ENCODE assay signal across 27 cellular contexts in genomic region chr5:110973510-110973909, GRCh38.
"Had no signal": no experiment of that assay in that cellular context is flagged by ENCODE, and none has a peak within 500 bp of the region (broad histone marks: within the 10 kb centered on the region; RNA-seq: fewer than 3 reads in every experiment).

No MANE protein-coding gene starts in this region.

- H3K9me3 ChIP-seq: ascending aorta, colonic mucosa, esophagus muscularis mucosa, gastrocnemius medialis, lower lobe of right lung, transverse colon had no signal

- H3K27ac Mint-ChIP-seq: activated CD4-positive, alpha-beta memory T cell treated with anti-CD3 and anti-CD28 coated beads for 36 hours; effector memory CD8-positive, alpha-beta T cell; naive thymus-derived CD8-positive, alpha-beta T cell; progenitor cell of endocrine pancreas; stimulated activated naive B cell treated with anti-CD40 and anti-IgM and Interleukin-4, amounts not matched to agents 10 μg/mL and 1 μg/mL and 100 μg/mL, for 72 hours; T-helper 17 cell had no signal

- ATAC-seq: effector memory CD8-positive, alpha-beta T cell; gastrocnemius medialis; left lobe of liver; lower lobe of right lung; naive thymus-derived CD8-positive, alpha-beta T cell; stimulated activated naive B cell treated with anti-CD40 and anti-IgM and Interleukin-4, amounts not matched to agents 10 μg/mL and 1 μg/mL and 100 μg/mL, for 72 hours; T-helper 17 cell had no signal

- H3K27me3 Mint-ChIP-seq: progenitor cell of endocrine pancreas; stimulated activated naive B cell treated with anti-CD40 and anti-IgM and Interleukin-4, amounts not matched to agents 10 μg/mL and 1 μg/mL and 100 μg/mL, for 72 hours had no signal

- H3K4me3 ChIP-seq: ascending aorta, colonic mucosa, dorsolateral prefrontal cortex, esophagus muscularis mucosa, gastrocnemius medialis, lower lobe of right lung, sigmoid colon, smooth muscle cell, transverse colon had no signal

- H3K4me1 ChIP-seq: ascending aorta, colonic mucosa, gastrocnemius medialis, lower lobe of right lung, transverse colon had no signal

- H3K27me3 ChIP-seq: ascending aorta, brain microvascular endothelial cell, colonic mucosa, esophagus muscularis mucosa, gastrocnemius medialis, sigmoid colon, transverse colon had no signal

- H3K9me3 Mint-ChIP-seq: activated CD4-positive, alpha-beta memory T cell treated with anti-CD3 and anti-CD28 coated beads for 36 hours had no signal

- H3K36me3 ChIP-seq: ascending aorta, brain microvascular endothelial cell, colonic mucosa, esophagus muscularis mucosa, gastrocnemius medialis, lower lobe of right lung, sigmoid colon, transverse colon had no signal

- H3K36me3 Mint-ChIP-seq: activated CD4-positive, alpha-beta memory T cell treated with anti-CD3 and anti-CD28 coated beads for 36 hours; naive thymus-derived CD8-positive, alpha-beta T cell; stimulated activated naive B cell treated with anti-CD40 and anti-IgM and Interleukin-4, amounts not matched to agents 10 μg/mL and 1 μg/mL and 100 μg/mL, for 72 hours had no signal

- H3K27ac ChIP-seq: ascending aorta, brain microvascular endothelial cell, colonic mucosa, dorsolateral prefrontal cortex, esophagus muscularis mucosa, gastrocnemius medialis, lower lobe of right lung, sigmoid colon, transverse colon had no signal

- H3K4me2 ChIP-seq: smooth muscle cell had no signal

- H3K4me3 Mint-ChIP-seq: activated CD4-positive, alpha-beta memory T cell treated with anti-CD3 and anti-CD28 coated beads for 36 hours; effector memory CD8-positive, alpha-beta T cell; naive thymus-derived CD8-positive, alpha-beta T cell; stimulated activated naive B cell treated with anti-CD40 and anti-IgM and Interleukin-4, amounts not matched to agents 10 μg/mL and 1 μg/mL and 100 μg/mL, for 72 hours; T-helper 17 cell had no signal

- H3K4me1 Mint-ChIP-seq: naive thymus-derived CD8-positive, alpha-beta T cell; stimulated activated naive B cell treated with anti-CD40 and anti-IgM and Interleukin-4, amounts not matched to agents 10 μg/mL and 1 μg/mL and 100 μg/mL, for 72 hours; T-helper 17 cell had no signal

- DNase-seq: activated CD4-positive, alpha-beta memory T cell treated with anti-CD3 and anti-CD28 coated beads for 36 hours; activated CD4-positive, alpha-beta T cell treated with anti-CD3 and anti-CD28 coated beads for 48 hours; activated effector memory CD4-positive, alpha-beta T cell treated with Interleukin-2 at 50 U/mL for 16 hours; activated naive CD4-positive, alpha-beta T cell treated with anti-CD3 and anti-CD28 coated beads, Interleukin-2, amount 50 U/mL, for 16 hours; activated T-cell treated with anti-CD3 and anti-CD28 coated beads, Interleukin-2, amount 50 U/mL, for 48 hours; brain microvascular endothelial cell; central memory CD4-positive, alpha-beta T cell; colonic mucosa; dorsolateral prefrontal cortex; effector memory CD8-positive, alpha-beta T cell; gastrocnemius medialis; hippocampal formation; lower lobe of right lung; naive thymus-derived CD8-positive, alpha-beta T cell; retina; sigmoid colon; stimulated activated CD4-positive, alpha-beta T cell treated with anti-CD3 and anti-CD28 coated beads, Interleukin-15, amount 100 ng/mL, for 24 hours; stimulated activated CD4-positive, alpha-beta T cell treated with anti-CD3 and anti-CD28 coated beads, Interleukin-2, amount 100 ng/mL, for 48 hours; stimulated activated CD8-positive, alpha-beta memory T cell treated with anti-CD3 and anti-CD28 coated beads, Interleukin-4, amount 100 ng/mL, for 48 hours; stimulated activated naive B cell treated with anti-CD40 and anti-IgM and Interleukin-4, amounts not matched to agents 10 μg/mL and 1 μg/mL and 100 μg/mL, for 72 hours; T-helper 17 cell; transverse colon had no signal
